ENCODE assay signal across 14 cellular contexts in genomic region chr1:49102752-49103151, GRCh38.
DNase-seq lines count a peak whose midpoint lies in the region; ATAC-seq lines count a peak whose summit lies in the region.
"Had no signal": no experiment of that assay in that cellular context is flagged by ENCODE, and none has a peak within 500 bp of the region (broad histone marks: within the 10 kb centered on the region; RNA-seq: fewer than 3 reads in every experiment).

No MANE protein-coding gene starts in this region.

- ATAC-seq in GM19463 (IDR thresholded peaks at IDR 0.05; ENCODE audit: unreplicated experiment): peak; percentile 64
- ATAC-seq: right cardiac atrium had no signal

- peak; percentile 72 for DNase-seq in AG20443 (ENCODE audit: low spot score)
- DNase-seq in LHCN-M2 (ENCODE audit: low read depth): peak; percentile 75
- peak; percentile 45 for DNase-seq in fibroblast of peridontal ligament (ENCODE audit: extremely low read depth)
- no peak for DNase-seq in AML-193 (lab: John Stamatoyannopoulos, UW)
- no peak for DNase-seq in NCI-H1417 (lab: John Stamatoyannopoulos, UW)
- no peak for DNase-seq in NCI-H2171 (lab: John Stamatoyannopoulos, UW)
- DNase-seq in medulla oblongata (ENCODE audit: extremely low spot score): no peak
- DNase-seq: activated T-cell treated with anti-CD3 and anti-CD28 coated beads for 4 hours; CD4-positive, alpha-beta T cell; dermis blood vessel endothelial cell; left ventricle myocardium inferior; NCI-H2107; right cardiac atrium had no signal

Comparison
In these comparisons a context has a peak if more than half of its experiments do, and no peak if none do; other contexts are left out.
1. DNase-seq: peak in AG20443 (single experiment), LHCN-M2 (single experiment) and fibroblast of peridontal ligament (single experiment); none in AML-193 (0 of 2), NCI-H1417 (0 of 3), NCI-H2171 (single experiment) and medulla oblongata (single experiment).